In the genomic region with DNA sequence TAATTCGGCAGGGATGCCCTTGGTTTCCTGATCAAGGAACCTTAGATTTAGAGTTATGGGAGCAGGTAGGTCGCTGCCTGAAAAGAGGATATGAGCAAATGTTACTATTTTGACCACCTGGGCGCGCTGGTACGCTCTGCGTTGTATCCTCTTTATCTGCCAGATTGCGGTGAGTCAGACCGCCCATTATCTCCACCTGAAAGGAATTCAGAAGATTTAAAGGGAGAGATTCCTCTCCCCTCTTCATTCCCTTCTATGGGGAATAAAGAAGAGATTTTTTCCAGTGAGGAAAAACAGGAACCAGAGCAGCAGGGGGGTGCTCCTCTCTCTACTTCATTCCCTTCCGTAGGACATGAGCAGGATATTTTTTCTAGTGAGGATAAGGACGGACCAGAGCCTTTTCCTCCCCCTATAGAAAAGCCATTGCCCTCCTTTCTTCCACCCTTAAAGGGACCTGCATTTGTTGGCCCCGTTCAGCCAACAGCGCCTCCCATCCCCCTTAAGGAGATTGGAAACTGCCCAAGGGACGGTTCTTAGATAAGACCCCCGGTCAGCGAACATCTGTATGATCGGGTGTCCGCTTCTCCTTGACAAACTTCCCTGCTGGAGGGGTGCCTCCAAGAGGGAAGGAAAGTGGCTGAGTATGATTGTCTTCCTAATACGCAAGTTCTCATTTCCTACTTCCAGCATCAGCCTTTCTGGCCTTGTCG, we compare ENCODE assay signal across 9 cellular contexts. TPM values are rescaled to one million over a fixed set of nuclear protein-coding genes. Genes with fewer than 3 reads are reported as not detected.
DNase-seq lines count a peak whose midpoint lies in the region; ATAC-seq and TF ChIP-seq lines count a peak whose summit lies in the region.
"Had no signal": no experiment of that assay in that cellular context is flagged by ENCODE, and none has a peak within 500 bp of the region (broad histone marks: within the 10 kb centered on the region; RNA-seq: fewer than 3 reads in every experiment).

No MANE protein-coding gene starts in this region.

- CTCF ChIA-PET in WTC11 (lab: Charles Lee) = interaction anchor here (1.2 to 2.8 kb wide), 5 partner anchors 13 to 123 kb away, joined by 3 to 10 read pairs (median 7); no protein-coding TSS in a partner anchor

- DNase-seq in DMS153 (lab: John Stamatoyannopoulos, UW) (peak; percentile 28), WTC11 (ENCODE audit: low spot score) (peak; percentile 68), heart right ventricle (peak in 1 of 2 donors; percentile 50), sigmoid colon (no peak)
- no peak for DNase-seq in activated CD4-positive, CD25-positive, alpha-beta regulatory T cell (lab: John Stamatoyannopoulos, UW)
- DNase-seq in activated effector memory CD4-positive, alpha-beta T cell treated with anti-CD3 and anti-CD28 coated beads, Interleukin-2, amount 50 U/mL, for 16 hours = no peak

- H3K4me1 Mint-ChIP-seq in WTC11 = peaks cover 41% of the 10 kb centered on the region

- H3K27ac Mint-ChIP-seq in WTC11 = peak overlapping the region; percentile 98
- H3K27ac Mint-ChIP-seq: activated naive CD4-positive, alpha-beta T cell treated with anti-CD3 and anti-CD28 coated beads, Interleukin-2, amount 50 U/mL, for 72 hours had no signal

- ATAC-seq in HG03039 (IDR thresholded peaks at IDR 0.05; ENCODE audit: unreplicated experiment) (peak; percentile 13), WTC11 (peak; percentile 83), heart right ventricle (peak; percentile 26 to 73 (median 54)), HG02884 (IDR thresholded peaks at IDR 0.05; ENCODE audit: unreplicated experiment) (no peak)

- H3K27me3 Mint-ChIP-seq in WTC11 (ENCODE audit: low read depth) = no peaks in the 10 kb centered on the region; the same call in 1 of the 2 replicates

- 10 to 11% methylated on average over 19 of the region's 19 CpGs for WGBS in heart right ventricle, 2 donors
- WGBS in sigmoid colon, 2 donors = 52 to 57% methylated on average over 19 of the region's 19 CpGs

- peak overlapping the region; percentile 15 to 94 (median 84) for H3K27ac ChIP-seq in heart right ventricle
- peak overlapping the region; percentile 39 to 87 (median 80) for H3K27ac ChIP-seq in sigmoid colon

- H3K36me3 Mint-ChIP-seq in WTC11 = no peaks in the 10 kb centered on the region
- H3K36me3 Mint-ChIP-seq: activated naive CD4-positive, alpha-beta T cell treated with anti-CD3 and anti-CD28 coated beads, Interleukin-2, amount 50 U/mL, for 72 hours had no signal

- H3K9me3 ChIP-seq in heart right ventricle (no peaks in the 10 kb centered on the region), sigmoid colon (no peaks in the 10 kb centered on the region)

- peaks cover 11% of the 10 kb centered on the region for H3K9me3 Mint-ChIP-seq in WTC11
- H3K9me3 Mint-ChIP-seq: activated naive CD4-positive, alpha-beta T cell treated with anti-CD3 and anti-CD28 coated beads, Interleukin-2, amount 50 U/mL, for 72 hours had no signal

- peak overlapping the region in 9 of 10 donors; percentile 23 to 58 (median 42) for H3K4me3 ChIP-seq in heart right ventricle
- H3K4me3 ChIP-seq in sigmoid colon = peak overlapping the region in 3 of 4 donors; percentile 21 to 39 (median 28)

- H3K27me3 ChIP-seq in heart right ventricle (no peaks in the 10 kb centered on the region), sigmoid colon (no peaks in the 10 kb centered on the region)

- POLR2A ChIA-PET in WTC11 (lab: Charles Lee) = no interaction called here

- intact Hi-C loops in heart right ventricle (cut with DNase I) = loop anchor here in 7 of 10 donors (2.0 to 10.0 kb wide), 13 partner anchors 30 to 798 kb away; a partner anchor contains a TSS
- intact Hi-C loops in sigmoid colon (cut with DNase I) = loop anchor here (2.0 to 10.0 kb wide), 3 partner anchors 28 to 202 kb away; a partner anchor contains a TSS

- TF ChIP-seq EP300 in sigmoid colon (IDR thresholded peaks at IDR 0.05) = no peak

- no peak for TF ChIP-seq CTCF in WTC11 (IDR thresholded peaks at IDR 0.05)
- TF ChIP-seq CTCF in heart right ventricle (IDR thresholded peaks at IDR 0.05) = no peak
- no peak for TF ChIP-seq CTCF in sigmoid colon (IDR thresholded peaks at IDR 0.05)

- H3K4me1 ChIP-seq in heart right ventricle (peaks cover 0 to 52% (median 25%) of the 10 kb centered on the region in 9 donors), sigmoid colon (peaks cover 0 to 77% (median 63%) of the 10 kb centered on the region in 4 donors)

- no peak for TF ChIP-seq POLR2A in sigmoid colon (IDR thresholded peaks at IDR 0.05)

- H3K4me3 Mint-ChIP-seq in WTC11 = peak overlapping the region; percentile 87

- H3K36me3 ChIP-seq in heart right ventricle = no peaks in the 10 kb centered on the region
- no peaks in the 10 kb centered on the region for H3K36me3 ChIP-seq in sigmoid colon

TF ChIP-seq in WTC11, 78 proteins besides CTCF, POLR2A, EP300 and RAD21:
- TF ChIP-seq ZBTB21 (CRISPR knock-in tag; IDR thresholded peaks at IDR 0.05; ENCODE audit: borderline replicate concordance) (no peak), MXD4 (CRISPR knock-in tag; IDR thresholded peaks at IDR 0.05; ENCODE audit: borderline replicate concordance) (no peak), TCF7 (CRISPR knock-in tag; IDR thresholded peaks at IDR 0.05; ENCODE audit: low read depth) (no peak), SP1 (CRISPR knock-in tag; conservative IDR thresholded peaks at IDR 0.05) (no peak; the same call in 1 of the 2 replicates), ELF4 (CRISPR knock-in tag; IDR thresholded peaks at IDR 0.05; ENCODE audit: low read depth) (no peak), GTF2I (CRISPR knock-in tag; conservative IDR thresholded peaks at IDR 0.05) (no peak), KAT7 (CRISPR knock-in tag; IDR thresholded peaks at IDR 0.05; ENCODE audit: borderline replicate concordance) (no peak), TEAD4 (CRISPR knock-in tag; IDR thresholded peaks at IDR 0.05) (no peak), ZNF263 (CRISPR knock-in tag; IDR thresholded peaks at IDR 0.05; ENCODE audit: low read depth) (no peak), FOXJ3 (CRISPR knock-in tag; IDR thresholded peaks at IDR 0.05; ENCODE audit: borderline replicate concordance) (no peak), ZNF138 (CRISPR knock-in tag; conservative IDR thresholded peaks at IDR 0.05) (no peak), SOX15 (CRISPR knock-in tag; IDR thresholded peaks at IDR 0.05) (no peak), MYBL2 (CRISPR knock-in tag; IDR thresholded peaks at IDR 0.05) (no peak), ETV6 (CRISPR knock-in tag; IDR thresholded peaks at IDR 0.05) (no peak), OVOL2 (CRISPR knock-in tag; IDR thresholded peaks at IDR 0.05; ENCODE audit: borderline replicate concordance) (no peak)
- TF ChIP-seq, protein P1, sequence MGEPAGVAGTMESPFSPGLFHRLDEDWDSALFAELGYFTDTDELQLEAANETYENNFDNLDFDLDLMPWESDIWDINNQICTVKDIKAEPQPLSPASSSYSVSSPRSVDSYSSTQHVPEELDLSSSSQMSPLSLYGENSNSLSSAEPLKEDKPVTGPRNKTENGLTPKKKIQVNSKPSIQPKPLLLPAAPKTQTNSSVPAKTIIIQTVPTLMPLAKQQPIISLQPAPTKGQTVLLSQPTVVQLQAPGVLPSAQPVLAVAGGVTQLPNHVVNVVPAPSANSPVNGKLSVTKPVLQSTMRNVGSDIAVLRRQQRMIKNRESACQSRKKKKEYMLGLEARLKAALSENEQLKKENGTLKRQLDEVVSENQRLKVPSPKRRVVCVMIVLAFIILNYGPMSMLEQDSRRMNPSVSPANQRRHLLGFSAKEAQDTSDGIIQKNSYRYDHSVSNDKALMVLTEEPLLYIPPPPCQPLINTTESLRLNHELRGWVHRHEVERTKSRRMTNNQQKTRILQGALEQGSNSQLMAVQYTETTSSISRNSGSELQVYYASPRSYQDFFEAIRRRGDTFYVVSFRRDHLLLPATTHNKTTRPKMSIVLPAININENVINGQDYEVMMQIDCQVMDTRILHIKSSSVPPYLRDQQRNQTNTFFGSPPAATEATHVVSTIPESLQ (CRISPR knock-in tag; IDR thresholded peaks at IDR 0.05) = no peak
- TF ChIP-seq, protein P2, sequence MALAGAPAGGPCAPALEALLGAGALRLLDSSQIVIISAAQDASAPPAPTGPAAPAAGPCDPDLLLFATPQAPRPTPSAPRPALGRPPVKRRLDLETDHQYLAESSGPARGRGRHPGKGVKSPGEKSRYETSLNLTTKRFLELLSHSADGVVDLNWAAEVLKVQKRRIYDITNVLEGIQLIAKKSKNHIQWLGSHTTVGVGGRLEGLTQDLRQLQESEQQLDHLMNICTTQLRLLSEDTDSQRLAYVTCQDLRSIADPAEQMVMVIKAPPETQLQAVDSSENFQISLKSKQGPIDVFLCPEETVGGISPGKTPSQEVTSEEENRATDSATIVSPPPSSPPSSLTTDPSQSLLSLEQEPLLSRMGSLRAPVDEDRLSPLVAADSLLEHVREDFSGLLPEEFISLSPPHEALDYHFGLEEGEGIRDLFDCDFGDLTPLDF (CRISPR knock-in tag; IDR thresholded peaks at IDR 0.05) = no peak
- TF ChIP-seq, protein P3, sequence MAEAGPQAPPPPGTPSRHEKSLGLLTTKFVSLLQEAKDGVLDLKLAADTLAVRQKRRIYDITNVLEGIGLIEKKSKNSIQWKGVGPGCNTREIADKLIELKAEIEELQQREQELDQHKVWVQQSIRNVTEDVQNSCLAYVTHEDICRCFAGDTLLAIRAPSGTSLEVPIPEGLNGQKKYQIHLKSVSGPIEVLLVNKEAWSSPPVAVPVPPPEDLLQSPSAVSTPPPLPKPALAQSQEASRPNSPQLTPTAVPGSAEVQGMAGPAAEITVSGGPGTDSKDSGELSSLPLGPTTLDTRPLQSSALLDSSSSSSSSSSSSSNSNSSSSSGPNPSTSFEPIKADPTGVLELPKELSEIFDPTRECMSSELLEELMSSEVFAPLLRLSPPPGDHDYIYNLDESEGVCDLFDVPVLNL (CRISPR knock-in tag; IDR thresholded peaks at IDR 0.05; ENCODE audit: borderline replicate concordance, low read depth) = no peak

RNA-seq across cellular contexts. Expression of a gene that starts 34.1 kb away (rescaled TPM):
- 0.07 to 0.14 TPM (median 0.11 TPM) in 3 replicates for total RNA-seq in WTC11 (2021)
- not detected for total RNA-seq in heart right ventricle
- not detected for polyA plus RNA-seq in heart right ventricle
- total RNA-seq in sigmoid colon = under 1 TPM in 1 of 4 donors, not detected in 3; 0.83 TPM
- polyA plus RNA-seq in sigmoid colon = 100 to 1,000 TPM; 184 to 262 (median 201) TPM
- total RNA-seq: activated naive CD4-positive, alpha-beta T cell treated with anti-CD3 and anti-CD28 coated beads, Interleukin-2, amount 50 U/mL, for 72 hours had no signal

RNA-seq across cellular contexts. Expression of a gene that starts 44.0 kb away (rescaled TPM):
- total RNA-seq in WTC11 (2021) (not detected in 3 replicates), heart right ventricle (under 1 TPM in 1 of 10 donors, not detected in 9; 0.23 TPM), sigmoid colon (1 to 10 TPM in 2 of 4 donors, not detected in 2; 1.7 to 2.1 TPM)
- polyA plus RNA-seq in heart right ventricle (under 1 TPM in 1 of 2 donors, not detected in 1; 0.04 TPM), sigmoid colon (100 to 1,000 TPM; 168 to 854 (median 502) TPM)
- total RNA-seq: activated naive CD4-positive, alpha-beta T cell treated with anti-CD3 and anti-CD28 coated beads, Interleukin-2, amount 50 U/mL, for 72 hours had no signal

Comparison
In these comparisons a context has a peak if more than half of its experiments do, and no peak if none do; other contexts are left out.
1. DNase-seq: peak in DMS153 (single experiment) and WTC11 (single experiment); none in sigmoid colon (single experiment), activated CD4-positive, CD25-positive, alpha-beta regulatory T cell (0 of 4) and activated effector memory CD4-positive, alpha-beta T cell treated with anti-CD3 and anti-CD28 coated beads, Interleukin-2, amount 50 U/mL, for 16 hours (single experiment).